8 cellular contexts compared by ENCODE assay signal in genomic region chr2:101418704-101419663, GRCh38. TPM values are rescaled to one million over a fixed set of nuclear protein-coding genes. Genes with fewer than 3 reads are reported as not detected.
DNase-seq lines count a peak whose midpoint lies in the region; ATAC-seq and TF ChIP-seq lines count a peak whose summit lies in the region.

No MANE protein-coding gene starts in this region.

- H3K79me2 ChIP-seq in Loucy (ENCODE audit: insufficient read depth, low read length) = no peaks in the 10 kb centered on the region

- H3K4me1 Mint-ChIP-seq in T-helper 17 cell = peaks cover 4% of the 10 kb centered on the region

- TF ChIP-seq CTCF in Loucy (conservative IDR thresholded peaks at IDR 0.05; ENCODE audit: low read length) = peak; percentile 91
- peak; percentile 76 for TF ChIP-seq CTCF in astrocyte of the cerebellum (IDR thresholded peaks at IDR 0.05; ENCODE audit: low read depth, low read length, missing control alignments)

- H3F3A ChIP-seq in Loucy (ENCODE audit: low read depth) = no peaks in the 10 kb centered on the region

- H3K4me3 Mint-ChIP-seq in T-helper 17 cell = no peak overlapping the region

- H3K27me3 ChIP-seq in Loucy (ENCODE audit: insufficient read depth, low read length, poor library complexity, severe bottlenecking) = no peaks in the 10 kb centered on the region

- DNase-seq in Daoy (ENCODE audit: low read depth) (peak; percentile 59), T-helper 17 cell (peak in 1 of 3 donors; percentile 45), astrocyte of the cerebellum (ENCODE audit: low read depth) (peak; percentile 69), iPS-NIHi11 (ENCODE audit: low spot score) (peak; percentile 71), occipital lobe (lab: John Stamatoyannopoulos, UW) (no peak)
- DNase-seq in stimulated activated CD4-positive, alpha-beta T cell treated with anti-CD3 and anti-CD28 coated beads, Interleukin-15, amount 100 ng/mL, for 48 hours (ENCODE audit: low read depth in 2 of 2) = peak; percentile 20 to 53

- H3K4me1 ChIP-seq in Loucy (ENCODE audit: insufficient read depth, low read length, poor library complexity, severe bottlenecking) = no peaks in the 10 kb centered on the region

- peaks cover 15% of the 10 kb centered on the region for H3K27me3 Mint-ChIP-seq in T-helper 17 cell

- no peaks in the 10 kb centered on the region for H3K9me2 ChIP-seq in Loucy (replicated peaks; ENCODE audit: low read depth, low read length)

- H3K9ac ChIP-seq in Loucy (ENCODE audit: low read depth, low read length, poor library complexity, severe bottlenecking) = no peak overlapping the region

- in situ Hi-C loops in astrocyte of the cerebellum (cut with HindIII; ENCODE audit: low sequenced_read_pairs) = loop anchor here (5.0 kb wide), 1 partner anchor 37 kb away; no protein-coding TSS in a partner anchor

- H4K20me1 ChIP-seq in Loucy (ENCODE audit: insufficient read depth, low read length, poor library complexity, severe bottlenecking) = no peaks in the 10 kb centered on the region

- H3K27ac Mint-ChIP-seq in T-helper 17 cell = no peak overlapping the region

- no peak overlapping the region for H2AFZ ChIP-seq in Loucy (ENCODE audit: low read length)

- ATAC-seq in T-helper 17 cell = peak; percentile 77
- no peak for ATAC-seq in HG02885 (IDR thresholded peaks at IDR 0.05; ENCODE audit: poor library complexity, unreplicated experiment)

- H3K4me2 ChIP-seq in Loucy (ENCODE audit: low read depth, low read length, poor library complexity, severe bottlenecking) = no peak overlapping the region

- H3K36me3 Mint-ChIP-seq in T-helper 17 cell (ENCODE audit: low read depth) = no peaks in the 10 kb centered on the region

- no peaks in the 10 kb centered on the region for H3K9me3 ChIP-seq in Loucy (ENCODE audit: insufficient read depth, low read depth, low read length)
- H3K9me3 ChIP-seq in T-helper 17 cell (ENCODE audit: control insufficient read depth, low read length, poor library complexity, severe bottlenecking) = peaks cover 3% of the 10 kb centered on the region

- H3K4me3 ChIP-seq in Loucy (ENCODE audit: low read length, poor library complexity, severe bottlenecking) (no peak overlapping the region), astrocyte of the cerebellum (ENCODE audit: low read depth, low read length) (no peak overlapping the region)

- H3K36me3 ChIP-seq in Loucy (ENCODE audit: insufficient read depth, low read length) = peaks cover under 1% of the 10 kb centered on the region; the same call in 1 of the 2 replicates

RNA-seq across cellular contexts. Expression of gene CREG2, which starts 31.7 kb away (rescaled TPM):
- total RNA-seq in Daoy (2014; rRNA removed; shearing (Covaris generic)) = 0.74 and 2.0 TPM in 2 replicates
- total RNA-seq in T-helper 17 cell (under 1 TPM; 0.30 to 0.39 TPM), occipital lobe (4.8 TPM)

RNA-seq across cellular contexts. Expression of gene RFX8, which starts 55.9 kb away (rescaled TPM):
- total RNA-seq in Daoy (2014; rRNA removed; shearing (Covaris generic)) = 0.69 and 4.6 TPM in 2 replicates
- total RNA-seq in T-helper 17 cell = under 1 TPM in 1 of 2 donors, not detected in 1; 0.44 TPM
- 0.47 TPM for total RNA-seq in occipital lobe
